In genomic region chr5:92944903-92945629, GRCh38 we compare ENCODE assay signal across 11 cellular contexts.
DNase-seq lines count a peak whose midpoint lies in the region; ATAC-seq, FAIRE-seq and TF ChIP-seq lines count a peak whose summit lies in the region.
"Had no signal": no experiment of that assay in that cellular context is flagged by ENCODE, and none has a peak within 500 bp of the region (broad histone marks: within the 10 kb centered on the region; RNA-seq: fewer than 3 reads in every experiment).

No MANE protein-coding gene starts in this region.

- H3K4me3 Mint-ChIP-seq in neural progenitor cell: no peak overlapping the region
- H3K4me3 Mint-ChIP-seq in T-cell: no peak overlapping the region

- CTCF ChIA-PET in H1 (lab: Charles Lee; ENCODE audit: partially characterized antibody) (interaction anchor here (1.2 to 1.6 kb wide), 3 partner anchors 11 to 31 kb away, joined by 3 to 4 read pairs (median 4); no protein-coding TSS in a partner anchor), T-cell (lab: Charles Lee) (no interaction called here), HEK293T (lab: Yijun Ruan, JAX) (interaction anchor here (0.6 kb wide), 1 partner anchor 667 kb away, joined by 4 read pairs; no protein-coding TSS in a partner anchor)

- TF ChIP-seq EP300 in H1 (IDR thresholded peaks at IDR 0.05; ENCODE audit: borderline replicate concordance in 1 of 2, low read depth in 2 of 2, low read length in 2 of 2): no peak

- H3K79me1 ChIP-seq in H1 (ENCODE audit: low read depth, low read length): no peaks in the 10 kb centered on the region

- H2BK12ac ChIP-seq in H1 (ENCODE audit: low read depth, low read length): no peak overlapping the region

- POLR2A ChIA-PET in H1 (lab: Charles Lee; ENCODE audit: partially characterized antibody): no interaction called here
- POLR2A ChIA-PET in T-cell (lab: Charles Lee): no interaction called here
- POLR2A ChIA-PET in HEK293T (lab: Yijun Ruan, JAX): no interaction called here

- no peak overlapping the region for H4K5ac ChIP-seq in H1 (ENCODE audit: insufficient read length, low read depth, low read length)

- no peaks in the 10 kb centered on the region for H3K9me3 ChIP-seq in H1 (ENCODE audit: insufficient read depth in 2 of 2, low read depth in 1 of 2, low read length in 1 of 2)
- H3K9me3 ChIP-seq in neural progenitor cell (ENCODE audit: low read depth): peaks cover 6% of the 10 kb centered on the region
- H3K9me3 ChIP-seq: prostate gland had no signal

- H3K27ac Mint-ChIP-seq in neural progenitor cell (peak overlapping the region; percentile 72), T-cell (no peak overlapping the region)

- H2BK15ac ChIP-seq in H1 (ENCODE audit: low read length): no peak overlapping the region

- peak; percentile 75 for DNase-seq in AG10803 (ENCODE audit: low read depth)
- DNase-seq in LNCaP clone FGC (ENCODE audit: low read depth): peak; percentile 79
- DNase-seq in H1 (ENCODE audit: low read depth in 1 of 2, low spot score in 2 of 2): no peak
- DNase-seq in neural progenitor cell (ENCODE audit: low spot score): peak; percentile 23
- DNase-seq in T-cell: no peak
- no peak for DNase-seq in activated CD8-positive, alpha-beta memory T cell treated with anti-CD3 and anti-CD28 coated beads, Interleukin-2, amount 50 U/mL, for 4 hours
- no peak for DNase-seq in NCI-H2196 (lab: John Stamatoyannopoulos, UW; ENCODE audit: unreplicated experiment)
- DNase-seq in HEK293T (ENCODE audit: extremely low spot score): no peak
- DNase-seq: NCI-H1694 treated with DMSO at 0.1 percent for 48 hours, OCI-M1 had no signal

- H3K4me1 Mint-ChIP-seq in neural progenitor cell: peaks cover 9% of the 10 kb centered on the region
- no peaks in the 10 kb centered on the region for H3K4me1 Mint-ChIP-seq in T-cell

- no peaks in the 10 kb centered on the region for H3K79me2 ChIP-seq in H1 (ENCODE audit: control insufficient read depth in 1 of 2, insufficient read depth in 2 of 2, low read length in 2 of 2)
- H3K79me2 ChIP-seq in neural progenitor cell (ENCODE audit: low read depth): no peaks in the 10 kb centered on the region

- H3F3A ChIP-seq in neural progenitor cell (ENCODE audit: low read depth): no peaks in the 10 kb centered on the region

- TF ChIP-seq CTCF in AG10803 (conservative IDR thresholded peaks at IDR 0.05; ENCODE audit: low read length): no peak
- no peak for TF ChIP-seq CTCF in LNCaP clone FGC (IDR thresholded peaks at IDR 0.05; ENCODE audit: control insufficient read depth, extremely low read depth, insufficient read depth)
- no peak for TF ChIP-seq CTCF in H1 (IDR thresholded peaks at IDR 0.05; ENCODE audit: control extremely low read depth in 1 of 3, insufficient read depth in 1 of 3, low read depth in 1 of 3, low read length in 3 of 3)
- no peak for TF ChIP-seq CTCF in neural progenitor cell (IDR thresholded peaks at IDR 0.05)

- no peaks in the 10 kb centered on the region for H3K23me2 ChIP-seq in H1 (ENCODE audit: low read depth, low read length)

- H4K91ac ChIP-seq in H1 (replicated peaks; ENCODE audit: insufficient read length, low read length): no peak overlapping the region

- H3K4me2 ChIP-seq in H1 (ENCODE audit: insufficient read depth in 1 of 2, low read depth in 2 of 2, low read length in 2 of 2) (no peak overlapping the region), neural progenitor cell (peak overlapping the region; percentile 56)

- no peaks in the 10 kb centered on the region for H3K4me1 ChIP-seq in H1 (replicated peaks in 1 of 4; ENCODE audit: control insufficient read depth in 3 of 4, insufficient read depth in 4 of 4, low read length in 3 of 4)
- peaks cover 16% of the 10 kb centered on the region for H3K4me1 ChIP-seq in neural progenitor cell
- H3K4me1 ChIP-seq: prostate gland had no signal

- H3K9ac ChIP-seq in H1 (replicated peaks in 1 of 4; ENCODE audit: extremely low read depth in 1 of 4, low read depth in 3 of 4, low read length in 3 of 4) (no peak overlapping the region), neural progenitor cell (no peak overlapping the region)

- H3K4ac ChIP-seq in H1 (replicated peaks; ENCODE audit: insufficient read length, low read depth, low read length): no peak overlapping the region

- H3K27ac ChIP-seq in H1 (ENCODE audit: low read depth, low read length) (no peak overlapping the region), neural progenitor cell (peak overlapping the region; percentile 24)
- H3K27ac ChIP-seq: prostate gland had no signal

- no peak for ATAC-seq in T-cell (replicated peaks in 1 of 4)

- H3K18ac ChIP-seq in H1 (ENCODE audit: extremely low read depth, low read length): no peak overlapping the region

- peaks cover 3% of the 10 kb centered on the region for H3K27me3 Mint-ChIP-seq in neural progenitor cell (ENCODE audit: insufficient read depth, low read depth)
- H3K27me3 Mint-ChIP-seq in T-cell: no peaks in the 10 kb centered on the region

- H3K4me3 ChIP-seq in AG10803 (ENCODE audit: low read length) (no peak overlapping the region), LNCaP clone FGC (ENCODE audit: low read depth, low read length) (0 out of 2 replicates have a peak overlapping the region, but pooled peaks have one; percentile 1), H1 (ENCODE audit: extremely low read depth in 1 of 4, insufficient read depth in 2 of 4, low read depth in 3 of 4, low read length in 4 of 4) (no peak overlapping the region), neural progenitor cell (no peak overlapping the region)
- H3K4me3 ChIP-seq: prostate gland had no signal

- no peak overlapping the region for H3K14ac ChIP-seq in H1 (ENCODE audit: insufficient read length)

- WGBS in H1 (ENCODE audit: extremely low coverage in 1 of 2, insufficient coverage in 1 of 2, insufficient read length in 1 of 2, insufficient replicate concordance in 2 of 2, low coverage in 1 of 2, low lambda C conversion rate in 2 of 2, missing lambda C conversion rate in 1 of 2), 2 experiments: 82% methylated on average over 3 of the region's 3 CpGs; no CpG with 5 or more reads in 1 of the 2 experiments

- H3K23ac ChIP-seq in H1 (ENCODE audit: insufficient read length): no peak overlapping the region

- H2AK5ac ChIP-seq in H1 (ENCODE audit: low read depth, low read length): no peak overlapping the region

- no peak overlapping the region for H2BK120ac ChIP-seq in H1 (replicated peaks; ENCODE audit: low read depth, low read length)

- H3K36me3 ChIP-seq in H1 (ENCODE audit: control insufficient read depth in 2 of 4, insufficient read depth in 4 of 4, low read length in 3 of 4) (no peaks in the 10 kb centered on the region), neural progenitor cell (peaks cover 5% of the 10 kb centered on the region)
- H3K36me3 ChIP-seq: prostate gland had no signal

- no peak overlapping the region for H3K56ac ChIP-seq in H1 (replicated peaks; ENCODE audit: insufficient read length, low read depth, low read length)

- H3K27me3 ChIP-seq in H1 (replicated peaks in 1 of 4; ENCODE audit: control insufficient read depth in 3 of 4, extremely low read depth in 1 of 4, insufficient read depth in 3 of 4, low read length in 3 of 4) (no peaks in the 10 kb centered on the region), neural progenitor cell (no peaks in the 10 kb centered on the region)

- H3K9me3 Mint-ChIP-seq in neural progenitor cell (peaks cover 24% of the 10 kb centered on the region), T-cell (peaks cover 10 to 20% (median 12%) of the 10 kb centered on the region in 3 donors)

- no peak for FAIRE-seq in H1 (lab: Jason Lieb, UNC)

- no peak overlapping the region for H2BK20ac ChIP-seq in H1 (ENCODE audit: low read length)

- no peak for TF ChIP-seq POLR2A in H1 (IDR thresholded peaks at IDR 0.05; ENCODE audit: control extremely low read depth in 1 of 2, low read depth in 2 of 2, low read length in 2 of 2)

- no peak overlapping the region for H4K8ac ChIP-seq in H1 (ENCODE audit: extremely low read depth, insufficient read depth, low read length)

- H4K20me1 ChIP-seq in H1 (replicated peaks in 1 of 2; ENCODE audit: control insufficient read depth in 1 of 2, insufficient read depth in 2 of 2, low read length in 2 of 2) (no peaks in the 10 kb centered on the region), neural progenitor cell (ENCODE audit: low read depth) (no peaks in the 10 kb centered on the region)

- no peak overlapping the region for H2BK5ac ChIP-seq in H1 (ENCODE audit: low read depth, low read length)

- H2AFZ ChIP-seq in H1 (ENCODE audit: low read length): 0 out of 2 replicates have a peak overlapping the region, but pooled peaks have one; percentile 20
- peak overlapping the region; percentile 40 for H2AFZ ChIP-seq in neural progenitor cell (replicated peaks)

- TF ChIP-seq RAD21 in H1 (IDR thresholded peaks at IDR 0.05 in 1 of 2, conservative IDR thresholded peaks at IDR 0.05 in 1 of 2; ENCODE audit: low read depth in 2 of 2, low read length in 2 of 2): no peak

- H3K36me3 Mint-ChIP-seq in neural progenitor cell: no peaks in the 10 kb centered on the region
- no peaks in the 10 kb centered on the region for H3K36me3 Mint-ChIP-seq in T-cell

TF ChIP-seq in H1, 55 proteins besides CTCF, POLR2A, EP300 and RAD21 (continues in another document):
- TF ChIP-seq SAP30 (IDR thresholded peaks at IDR 0.05; ENCODE audit: insufficient read depth, insufficient replicate concordance, low read length) (no peak), TAF7 (optimal IDR thresholded peaks at IDR 0.05; ENCODE audit: borderline replicate concordance, low read depth, low read length) (no peak), SIRT6 (IDR thresholded peaks at IDR 0.05; ENCODE audit: low read length) (no peak), HDAC2 (IDR thresholded peaks at IDR 0.05; ENCODE audit: borderline replicate concordance in 1 of 2, low read depth in 2 of 2, low read length in 2 of 2) (no peak), SIX5 (IDR thresholded peaks at IDR 0.05; ENCODE audit: low read depth, low read length) (no peak), SUZ12 (IDR thresholded peaks at IDR 0.05; ENCODE audit: low read length) (no peak), CHD2 (IDR thresholded peaks at IDR 0.05; ENCODE audit: low read length) (no peak), ASH2L (IDR thresholded peaks at IDR 0.05; ENCODE audit: low read length) (no peak), HDAC6 (IDR thresholded peaks at IDR 0.05; ENCODE audit: low read depth, low read length) (no peak)

TF ChIP-seq in HEK293T, 16 proteins besides CTCF, POLR2A, EP300 and RAD21 (continues in another document):
- no peak for TF ChIP-seq TARDBP (IDR thresholded peaks at IDR 0.05)
- TF ChIP-seq LEF1 (IDR thresholded peaks at IDR 0.05; ENCODE audit: borderline replicate concordance): no peak
- no peak for TF ChIP-seq BHLHE40 (IDR thresholded peaks at IDR 0.05; ENCODE audit: borderline replicate concordance)
- no peak for TF ChIP-seq SUZ12 (IDR thresholded peaks at IDR 0.05)
- no peak for TF ChIP-seq CTBP1 (IDR thresholded peaks at IDR 0.05; ENCODE audit: borderline replicate concordance)
- TF ChIP-seq FOXK2 (IDR thresholded peaks at IDR 0.05): no peak
- TF ChIP-seq SP1 (IDR thresholded peaks at IDR 0.05): no peak

Comparison
In these comparisons a context has a peak if more than half of its experiments do, and no peak if none do; other contexts are left out.
1. DNase-seq: peak in AG10803 (single experiment), LNCaP clone FGC (single experiment) and neural progenitor cell (single experiment); none in H1 (0 of 2), T-cell (0 of 34), activated CD8-positive, alpha-beta memory T cell treated with anti-CD3 and anti-CD28 coated beads, Interleukin-2, amount 50 U/mL, for 4 hours (single experiment), NCI-H2196 (single experiment) and HEK293T (single experiment).
2. CTCF ChIA-PET loops: an anchor here in H1 (1.2 to 1.6 kb wide) and HEK293T (0.6 kb wide); none called in T-cell.